Comparison of ENCODE assay signal across 1 cellular context in genomic region chr5:167642779-167643517, GRCh38.
TF ChIP-seq lines count a peak whose summit lies in the region.

No MANE protein-coding gene starts in this region.

TF ChIP-seq in SK-N-SH, 30 proteins besides CTCF, POLR2A, EP300 and RAD21 (continued from another document):
- TF ChIP-seq FOSL2 (IDR thresholded peaks at IDR 0.05; ENCODE audit: borderline replicate concordance, low read depth) (peak; percentile 52; the same call in 1 of the 2 replicates), RCOR1 (IDR thresholded peaks at IDR 0.05; ENCODE audit: low read length) (no peak), PBX3 (IDR thresholded peaks at IDR 0.05) (peak; percentile 74), TCF12 (IDR thresholded peaks at IDR 0.05) (peak; percentile 55; the same call in 1 of the 2 replicates), MEF2A (IDR thresholded peaks at IDR 0.05; ENCODE audit: borderline replicate concordance, low read depth) (peak; percentile 52; the same call in 1 of the 2 replicates), FOXJ3 (CRISPR knock-in tag; IDR thresholded peaks at IDR 0.05) (no peak), USF1 (IDR thresholded peaks at IDR 0.05; ENCODE audit: borderline replicate concordance, low read depth) (no peak), REST (IDR thresholded peaks at IDR 0.05; ENCODE audit: low read depth, low read length) (no peak), NRF1 (IDR thresholded peaks at IDR 0.05; ENCODE audit: low read depth, low read length) (no peak), SMC3 (IDR thresholded peaks at IDR 0.05; ENCODE audit: low read depth, low read length) (no peak), GABPA (IDR thresholded peaks at IDR 0.05; ENCODE audit: low read depth) (no peak), MXI1 (IDR thresholded peaks at IDR 0.05; ENCODE audit: low read depth, low read length) (no peak), YY1 (IDR thresholded peaks at IDR 0.05; ENCODE audit: low read depth) (no peak), SIN3A (IDR thresholded peaks at IDR 0.05; ENCODE audit: borderline replicate concordance, low read depth, low read length) (no peak), NFIC (IDR thresholded peaks at IDR 0.05; ENCODE audit: borderline replicate concordance) (peak; percentile 27; the same call in 1 of the 2 replicates), RFX5 (IDR thresholded peaks at IDR 0.05; ENCODE audit: low read length) (no peak), POLR2AphosphoS5 (IDR thresholded peaks at IDR 0.05; ENCODE audit: low read depth, low read length) (no peak), IRF3 (IDR thresholded peaks at IDR 0.05; ENCODE audit: low read depth, low read length) (no peak)
- TF ChIP-seq, protein P1, sequence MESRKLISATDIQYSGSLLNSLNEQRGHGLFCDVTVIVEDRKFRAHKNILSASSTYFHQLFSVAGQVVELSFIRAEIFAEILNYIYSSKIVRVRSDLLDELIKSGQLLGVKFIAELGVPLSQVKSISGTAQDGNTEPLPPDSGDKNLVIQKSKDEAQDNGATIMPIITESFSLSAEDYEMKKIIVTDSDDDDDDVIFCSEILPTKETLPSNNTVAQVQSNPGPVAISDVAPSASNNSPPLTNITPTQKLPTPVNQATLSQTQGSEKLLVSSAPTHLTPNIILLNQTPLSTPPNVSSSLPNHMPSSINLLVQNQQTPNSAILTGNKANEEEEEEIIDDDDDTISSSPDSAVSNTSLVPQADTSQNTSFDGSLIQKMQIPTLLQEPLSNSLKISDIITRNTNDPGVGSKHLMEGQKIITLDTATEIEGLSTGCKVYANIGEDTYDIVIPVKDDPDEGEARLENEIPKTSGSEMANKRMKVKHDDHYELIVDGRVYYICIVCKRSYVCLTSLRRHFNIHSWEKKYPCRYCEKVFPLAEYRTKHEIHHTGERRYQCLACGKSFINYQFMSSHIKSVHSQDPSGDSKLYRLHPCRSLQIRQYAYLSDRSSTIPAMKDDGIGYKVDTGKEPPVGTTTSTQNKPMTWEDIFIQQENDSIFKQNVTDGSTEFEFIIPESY (IDR thresholded peaks at IDR 0.05; ENCODE audit: borderline replicate concordance, low read depth), result no peak
